ENCODE assay signal across 1 cellular context in the genomic region with DNA sequence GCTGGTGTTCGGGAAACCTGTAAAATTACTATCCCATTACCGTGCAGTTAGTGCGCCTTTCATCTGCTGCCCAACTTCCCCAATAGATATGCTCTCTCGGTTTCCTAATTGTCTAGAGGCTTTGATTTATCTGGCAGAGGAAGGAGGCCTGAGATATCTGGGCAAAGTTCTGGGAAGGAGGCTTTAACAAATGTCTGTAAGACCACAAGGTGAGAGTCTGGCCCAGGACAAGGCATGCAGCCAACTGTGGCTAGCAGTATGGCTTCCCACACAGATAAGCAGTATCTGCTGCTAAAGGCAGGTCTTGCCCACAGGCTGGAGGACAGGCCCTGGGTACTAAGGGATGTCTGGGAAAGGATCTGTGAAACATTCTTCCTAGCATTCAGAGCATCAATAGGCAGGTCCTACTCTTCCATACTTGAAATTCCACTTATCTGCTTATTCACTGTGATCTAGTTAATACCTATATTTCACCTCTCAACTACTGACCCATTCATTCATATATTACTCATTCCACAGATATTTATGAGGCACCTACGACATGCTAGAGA.
TF ChIP-seq lines count a peak whose summit lies in the region.

No MANE protein-coding gene starts in this region.

TF ChIP-seq in K562, 482 proteins besides CTCF, POLR2A, EP300 and RAD21 (continued from another document):
- TF ChIP-seq, protein P1, sequence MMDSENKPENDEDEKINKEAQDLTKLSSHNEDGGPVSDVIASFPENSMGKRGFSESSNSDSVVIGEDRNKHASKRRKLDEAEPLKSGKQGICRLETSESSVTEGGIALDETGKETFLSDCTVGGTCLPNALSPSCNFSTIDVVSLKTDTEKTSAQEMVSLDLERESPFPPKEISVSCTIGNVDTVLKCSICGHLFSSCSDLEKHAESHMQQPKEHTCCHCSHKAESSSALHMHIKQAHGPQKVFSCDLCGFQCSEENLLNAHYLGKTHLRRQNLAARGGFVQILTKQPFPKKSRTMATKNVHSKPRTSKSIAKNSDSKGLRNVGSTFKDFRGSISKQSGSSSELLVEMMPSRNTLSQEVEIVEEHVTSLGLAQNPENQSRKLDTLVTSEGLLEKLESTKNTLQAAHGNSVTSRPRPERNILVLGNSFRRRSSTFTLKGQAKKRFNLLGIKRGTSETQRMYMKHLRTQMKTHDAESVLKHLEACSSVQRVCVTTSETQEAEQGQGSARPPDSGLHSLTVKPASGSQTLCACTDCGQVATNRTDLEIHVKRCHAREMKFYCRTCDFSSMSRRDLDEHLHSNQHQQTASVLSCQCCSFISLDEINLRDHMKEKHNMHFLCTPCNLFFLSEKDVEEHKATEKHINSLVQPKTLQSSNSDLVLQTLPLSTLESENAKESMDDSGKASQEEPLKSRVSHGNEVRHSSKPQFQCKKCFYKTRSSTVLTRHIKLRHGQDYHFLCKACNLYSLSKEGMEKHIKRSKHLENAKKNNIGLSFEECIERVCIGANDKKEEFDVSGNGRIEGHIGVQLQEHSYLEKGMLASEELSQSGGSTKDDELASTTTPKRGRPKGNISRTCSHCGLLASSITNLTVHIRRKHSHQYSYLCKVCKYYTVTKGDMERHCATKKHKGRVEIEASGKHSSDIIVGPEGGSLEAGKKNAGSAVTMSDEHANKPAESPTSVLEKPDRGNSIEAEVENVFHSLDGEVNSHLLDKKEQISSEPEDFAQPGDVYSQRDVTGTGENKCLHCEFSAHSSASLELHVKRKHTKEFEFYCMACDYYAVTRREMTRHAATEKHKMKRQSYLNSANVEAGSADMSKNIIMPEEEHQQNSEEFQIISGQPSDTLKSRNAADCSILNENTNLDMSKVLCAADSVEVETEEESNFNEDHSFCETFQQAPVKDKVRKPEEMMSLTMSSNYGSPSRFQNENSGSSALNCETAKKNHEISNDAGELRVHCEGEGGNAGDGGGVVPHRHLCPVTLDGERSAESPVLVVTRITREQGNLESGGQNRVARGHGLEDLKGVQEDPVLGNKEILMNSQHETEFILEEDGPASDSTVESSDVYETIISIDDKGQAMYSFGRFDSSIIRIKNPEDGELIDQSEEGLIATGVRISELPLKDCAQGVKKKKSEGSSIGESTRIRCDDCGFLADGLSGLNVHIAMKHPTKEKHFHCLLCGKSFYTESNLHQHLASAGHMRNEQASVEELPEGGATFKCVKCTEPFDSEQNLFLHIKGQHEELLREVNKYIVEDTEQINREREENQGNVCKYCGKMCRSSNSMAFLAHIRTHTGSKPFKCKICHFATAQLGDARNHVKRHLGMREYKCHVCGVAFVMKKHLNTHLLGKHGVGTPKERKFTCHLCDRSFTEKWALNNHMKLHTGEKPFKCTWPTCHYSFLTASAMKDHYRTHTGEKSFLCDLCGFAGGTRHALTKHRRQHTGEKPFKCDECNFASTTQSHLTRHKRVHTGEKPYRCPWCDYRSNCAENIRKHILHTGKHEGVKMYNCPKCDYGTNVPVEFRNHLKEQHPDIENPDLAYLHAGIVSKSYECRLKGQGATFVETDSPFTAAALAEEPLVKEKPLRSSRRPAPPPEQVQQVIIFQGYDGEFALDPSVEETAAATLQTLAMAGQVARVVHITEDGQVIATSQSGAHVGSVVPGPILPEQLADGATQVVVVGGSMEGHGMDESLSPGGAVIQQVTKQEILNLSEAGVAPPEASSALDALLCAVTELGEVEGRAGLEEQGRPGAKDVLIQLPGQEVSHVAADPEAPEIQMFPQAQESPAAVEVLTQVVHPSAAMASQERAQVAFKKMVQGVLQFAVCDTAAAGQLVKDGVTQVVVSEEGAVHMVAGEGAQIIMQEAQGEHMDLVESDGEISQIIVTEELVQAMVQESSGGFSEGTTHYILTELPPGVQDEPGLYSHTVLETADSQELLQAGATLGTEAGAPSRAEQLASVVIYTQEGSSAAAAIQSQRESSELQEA (IDR thresholded peaks at IDR 0.05; ENCODE audit: low read depth): no peak
- TF ChIP-seq ATF7 (IDR thresholded peaks at IDR 0.05) (no peak), MCM2 (IDR thresholded peaks at IDR 0.05; ENCODE audit: low read depth) (no peak), ZFP1 (CRISPR knock-in tag; IDR thresholded peaks at IDR 0.05) (no peak), LARP7 (IDR thresholded peaks at IDR 0.05) (no peak), TAF9B (IDR thresholded peaks at IDR 0.05; ENCODE audit: partially characterized antibody) (no peak), CXXC5 (CRISPR knock-in tag; IDR thresholded peaks at IDR 0.05) (peak; percentile 17; the same call in 1 of the 2 replicates), ZNF75A (CRISPR knock-in tag; IDR thresholded peaks at IDR 0.05) (no peak)
